Comparison of ENCODE assay signal across 9 cellular contexts in the genomic region with DNA sequence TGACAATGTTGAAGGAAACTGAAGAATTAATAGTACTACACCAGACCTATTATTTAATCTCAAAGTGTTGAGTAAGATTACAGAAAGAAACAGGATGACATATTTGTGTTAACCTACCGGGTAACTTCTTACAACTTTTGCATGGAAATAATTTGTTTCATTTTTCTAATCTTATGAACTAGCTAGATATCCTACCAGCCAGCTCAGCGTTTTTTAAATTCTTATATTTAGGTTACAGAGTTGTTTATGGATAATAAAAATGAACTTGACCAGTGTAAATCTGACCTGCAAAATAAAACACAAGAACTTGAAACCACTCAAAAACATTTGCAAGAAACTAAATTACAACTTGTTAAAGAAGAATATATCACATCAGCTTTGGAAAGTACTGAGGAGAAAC. TPM values are rescaled to one million over a fixed set of nuclear protein-coding genes. Genes with fewer than 3 reads are reported as not detected.
"Had no signal": no experiment of that assay in that cellular context is flagged by ENCODE, and none has a peak within 500 bp of the region (broad histone marks: within the 10 kb centered on the region; RNA-seq: fewer than 3 reads in every experiment).

No MANE protein-coding gene starts in this region.

- DNase-seq: GM23248, GOT3, H9, HCEC 1CT, KG1 had no signal

- H3K4me3 ChIP-seq: GM23248, K562 had no signal

- H3K27ac ChIP-seq: GM23248, HL-60 had no signal

- H3K9ac ChIP-seq: GM23248 had no signal

- FAIRE-seq: HepG2, K562 had no signal

- ATAC-seq: HepG2, K562 had no signal

- H2AFZ ChIP-seq: GM23248 had no signal

RNA-seq across cellular contexts. Expression of a gene that starts 59.8 kb away (rescaled TPM):
- total RNA-seq: H4 had no signal
